ENCODE assay signal across 1 cellular context in the genomic region with DNA sequence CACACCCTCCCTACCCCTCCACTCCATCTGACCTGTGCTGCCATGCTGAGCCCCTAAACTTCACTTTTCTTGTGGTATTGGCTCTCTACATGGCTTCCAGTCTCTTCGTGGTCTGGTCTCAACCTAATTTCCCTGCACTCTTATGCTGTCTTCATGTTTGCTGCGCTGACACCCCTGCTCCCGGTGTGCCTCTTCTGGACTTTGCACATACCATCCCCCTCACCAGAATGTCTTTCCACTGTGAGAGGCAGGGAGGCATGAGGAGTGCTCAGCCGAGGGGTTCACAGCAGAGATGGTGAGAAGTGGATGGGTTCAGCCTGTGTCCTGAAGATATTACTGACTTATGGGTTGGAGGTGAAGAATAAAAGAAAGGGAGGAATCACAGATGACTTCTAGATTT.
A peak's percentile ranks its signal among the peaks of the same experiment; 100 is the strongest.
TF ChIP-seq lines count a peak whose summit lies in the region.

No MANE protein-coding gene starts in this region.

TF ChIP-seq in HepG2, 621 proteins besides CTCF, POLR2A, EP300 and RAD21 (continued from another document and continues in another):
- TF ChIP-seq, protein P1, sequence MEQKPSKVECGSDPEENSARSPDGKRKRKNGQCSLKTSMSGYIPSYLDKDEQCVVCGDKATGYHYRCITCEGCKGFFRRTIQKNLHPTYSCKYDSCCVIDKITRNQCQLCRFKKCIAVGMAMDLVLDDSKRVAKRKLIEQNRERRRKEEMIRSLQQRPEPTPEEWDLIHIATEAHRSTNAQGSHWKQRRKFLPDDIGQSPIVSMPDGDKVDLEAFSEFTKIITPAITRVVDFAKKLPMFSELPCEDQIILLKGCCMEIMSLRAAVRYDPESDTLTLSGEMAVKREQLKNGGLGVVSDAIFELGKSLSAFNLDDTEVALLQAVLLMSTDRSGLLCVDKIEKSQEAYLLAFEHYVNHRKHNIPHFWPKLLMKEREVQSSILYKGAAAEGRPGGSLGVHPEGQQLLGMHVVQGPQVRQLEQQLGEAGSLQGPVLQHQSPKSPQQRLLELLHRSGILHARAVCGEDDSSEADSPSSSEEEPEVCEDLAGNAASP (CRISPR knock-in tag; IDR thresholded peaks at IDR 0.05; ENCODE audit: borderline replicate concordance) = peak; percentile 22; the same call in 1 of the 2 replicates
- TF ChIP-seq ERF (CRISPR knock-in tag; IDR thresholded peaks at IDR 0.05) (peak; percentile 54; the same call in 1 of the 2 replicates), ZNF83 (CRISPR knock-in tag; IDR thresholded peaks at IDR 0.05; ENCODE audit: borderline replicate concordance) (no peak), ATF7-NPFF (CRISPR knock-in tag; IDR thresholded peaks at IDR 0.05; ENCODE audit: low read depth) (no peak), SMARCE1 (IDR thresholded peaks at IDR 0.05; ENCODE audit: borderline replicate concordance) (no peak), MZF1 (CRISPR knock-in tag; IDR thresholded peaks at IDR 0.05; ENCODE audit: borderline replicate concordance) (no peak), MAZ (IDR thresholded peaks at IDR 0.05; ENCODE audit: borderline replicate concordance, low read depth, low read length) (no peak), MAZ (CRISPR knock-in tag; IDR thresholded peaks at IDR 0.05; ENCODE audit: low read depth) (no peak), HHEX (CRISPR knock-in tag; IDR thresholded peaks at IDR 0.05) (no peak), PHF21A (CRISPR knock-in tag; IDR thresholded peaks at IDR 0.05) (peak; percentile 45; the same call in 1 of the 2 replicates), ZSCAN25 (CRISPR knock-in tag; IDR thresholded peaks at IDR 0.05) (peak; percentile 95), HDAC1 (CRISPR knock-in tag; IDR thresholded peaks at IDR 0.05) (0 out of 2 replicates have a peak, but pooled peaks have one; percentile 25), SPEN (CRISPR knock-in tag; IDR thresholded peaks at IDR 0.05; ENCODE audit: low read depth) (no peak), ZNF180 (CRISPR knock-in tag; IDR thresholded peaks at IDR 0.05; ENCODE audit: borderline replicate concordance, low read depth) (no peak), ZFX (CRISPR knock-in tag; IDR thresholded peaks at IDR 0.05; ENCODE audit: low read depth) (peak; percentile 48; the same call in 1 of the 2 replicates), TARDBP (CRISPR knock-in tag; IDR thresholded peaks at IDR 0.05) (peak; percentile 34; the same call in 1 of the 2 replicates), RFX1 (IDR thresholded peaks at IDR 0.05) (no peak), ZNF772 (CRISPR knock-in tag; IDR thresholded peaks at IDR 0.05) (no peak), GPN1 (CRISPR knock-in tag; IDR thresholded peaks at IDR 0.05; ENCODE audit: borderline replicate concordance) (no peak), ZNF121 (CRISPR knock-in tag; IDR thresholded peaks at IDR 0.05) (no peak), ZBTB7B (CRISPR knock-in tag; IDR thresholded peaks at IDR 0.05) (peak; percentile 57; the same call in 1 of the 2 replicates), XBP1 (CRISPR knock-in tag; IDR thresholded peaks at IDR 0.05) (no peak), MIXL1 (CRISPR knock-in tag; IDR thresholded peaks at IDR 0.05) (0 out of 2 replicates have a peak, but pooled peaks have one; percentile 28)
- TF ChIP-seq, protein P2, sequence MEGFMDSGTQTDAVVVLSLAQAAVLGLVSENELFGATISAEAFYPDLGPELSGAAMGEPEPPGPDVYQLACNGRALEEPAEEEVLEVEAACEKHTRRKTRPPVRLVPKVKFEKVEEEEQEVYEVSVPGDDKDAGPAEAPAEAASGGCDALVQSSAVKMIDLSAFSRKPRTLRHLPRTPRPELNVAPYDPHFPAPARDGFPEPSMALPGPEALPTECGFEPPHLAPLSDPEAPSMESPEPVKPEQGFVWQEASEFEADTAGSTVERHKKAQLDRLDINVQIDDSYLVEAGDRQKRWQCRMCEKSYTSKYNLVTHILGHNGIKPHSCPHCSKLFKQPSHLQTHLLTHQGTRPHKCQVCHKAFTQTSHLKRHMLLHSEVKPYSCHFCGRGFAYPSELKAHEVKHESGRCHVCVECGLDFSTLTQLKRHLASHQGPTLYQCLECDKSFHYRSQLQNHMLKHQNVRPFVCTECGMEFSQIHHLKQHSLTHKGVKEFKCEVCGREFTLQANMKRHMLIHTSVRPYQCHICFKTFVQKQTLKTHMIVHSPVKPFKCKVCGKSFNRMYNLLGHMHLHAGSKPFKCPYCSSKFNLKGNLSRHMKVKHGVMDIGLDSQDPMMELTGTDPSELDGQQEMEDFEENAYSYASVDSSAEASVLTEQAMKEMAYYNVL (CRISPR knock-in tag; IDR thresholded peaks at IDR 0.05; ENCODE audit: borderline replicate concordance) = no peak
- TF ChIP-seq, protein P3, sequence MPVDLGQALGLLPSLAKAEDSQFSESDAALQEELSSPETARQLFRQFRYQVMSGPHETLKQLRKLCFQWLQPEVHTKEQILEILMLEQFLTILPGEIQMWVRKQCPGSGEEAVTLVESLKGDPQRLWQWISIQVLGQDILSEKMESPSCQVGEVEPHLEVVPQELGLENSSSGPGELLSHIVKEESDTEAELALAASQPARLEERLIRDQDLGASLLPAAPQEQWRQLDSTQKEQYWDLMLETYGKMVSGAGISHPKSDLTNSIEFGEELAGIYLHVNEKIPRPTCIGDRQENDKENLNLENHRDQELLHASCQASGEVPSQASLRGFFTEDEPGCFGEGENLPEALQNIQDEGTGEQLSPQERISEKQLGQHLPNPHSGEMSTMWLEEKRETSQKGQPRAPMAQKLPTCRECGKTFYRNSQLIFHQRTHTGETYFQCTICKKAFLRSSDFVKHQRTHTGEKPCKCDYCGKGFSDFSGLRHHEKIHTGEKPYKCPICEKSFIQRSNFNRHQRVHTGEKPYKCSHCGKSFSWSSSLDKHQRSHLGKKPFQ (CRISPR knock-in tag; IDR thresholded peaks at IDR 0.05; ENCODE audit: insufficient replicate concordance) = peak; percentile 29
- TF ChIP-seq, protein P4, sequence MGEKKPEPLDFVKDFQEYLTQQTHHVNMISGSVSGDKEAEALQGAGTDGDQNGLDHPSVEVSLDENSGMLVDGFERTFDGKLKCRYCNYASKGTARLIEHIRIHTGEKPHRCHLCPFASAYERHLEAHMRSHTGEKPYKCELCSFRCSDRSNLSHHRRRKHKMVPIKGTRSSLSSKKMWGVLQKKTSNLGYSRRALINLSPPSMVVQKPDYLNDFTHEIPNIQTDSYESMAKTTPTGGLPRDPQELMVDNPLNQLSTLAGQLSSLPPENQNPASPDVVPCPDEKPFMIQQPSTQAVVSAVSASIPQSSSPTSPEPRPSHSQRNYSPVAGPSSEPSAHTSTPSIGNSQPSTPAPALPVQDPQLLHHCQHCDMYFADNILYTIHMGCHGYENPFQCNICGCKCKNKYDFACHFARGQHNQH (CRISPR knock-in tag; IDR thresholded peaks at IDR 0.05) = 0 out of 2 replicates have a peak, but pooled peaks have one; percentile 32
- TF ChIP-seq, protein P5, sequence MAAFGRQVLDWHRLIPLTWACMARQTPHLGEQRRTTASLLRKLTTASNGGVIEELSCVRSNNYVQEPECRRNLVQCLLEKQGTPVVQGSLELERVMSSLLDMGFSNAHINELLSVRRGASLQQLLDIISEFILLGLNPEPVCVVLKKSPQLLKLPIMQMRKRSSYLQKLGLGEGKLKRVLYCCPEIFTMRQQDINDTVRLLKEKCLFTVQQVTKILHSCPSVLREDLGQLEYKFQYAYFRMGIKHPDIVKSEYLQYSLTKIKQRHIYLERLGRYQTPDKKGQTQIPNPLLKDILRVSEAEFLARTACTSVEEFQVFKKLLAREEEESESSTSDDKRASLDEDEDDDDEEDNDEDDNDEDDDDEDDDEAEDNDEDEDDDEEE (CRISPR knock-in tag; IDR thresholded peaks at IDR 0.05) = no peak
- TF ChIP-seq, protein P6, sequence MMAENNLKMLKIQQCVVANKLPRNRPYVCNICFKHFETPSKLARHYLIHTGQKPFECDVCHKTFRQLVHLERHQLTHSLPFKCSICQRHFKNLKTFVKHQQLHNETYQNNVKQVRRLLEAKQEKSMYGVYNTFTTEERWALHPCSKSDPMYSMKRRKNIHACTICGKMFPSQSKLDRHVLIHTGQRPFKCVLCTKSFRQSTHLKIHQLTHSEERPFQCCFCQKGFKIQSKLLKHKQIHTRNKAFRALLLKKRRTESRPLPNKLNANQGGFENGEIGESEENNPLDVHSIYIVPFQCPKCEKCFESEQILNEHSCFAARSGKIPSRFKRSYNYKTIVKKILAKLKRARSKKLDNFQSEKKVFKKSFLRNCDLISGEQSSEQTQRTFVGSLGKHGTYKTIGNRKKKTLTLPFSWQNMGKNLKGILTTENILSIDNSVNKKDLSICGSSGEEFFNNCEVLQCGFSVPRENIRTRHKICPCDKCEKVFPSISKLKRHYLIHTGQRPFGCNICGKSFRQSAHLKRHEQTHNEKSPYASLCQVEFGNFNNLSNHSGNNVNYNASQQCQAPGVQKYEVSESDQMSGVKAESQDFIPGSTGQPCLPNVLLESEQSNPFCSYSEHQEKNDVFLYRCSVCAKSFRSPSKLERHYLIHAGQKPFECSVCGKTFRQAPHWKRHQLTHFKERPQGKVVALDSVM (CRISPR knock-in tag; IDR thresholded peaks at IDR 0.05) = no peak
- TF ChIP-seq, protein P7, sequence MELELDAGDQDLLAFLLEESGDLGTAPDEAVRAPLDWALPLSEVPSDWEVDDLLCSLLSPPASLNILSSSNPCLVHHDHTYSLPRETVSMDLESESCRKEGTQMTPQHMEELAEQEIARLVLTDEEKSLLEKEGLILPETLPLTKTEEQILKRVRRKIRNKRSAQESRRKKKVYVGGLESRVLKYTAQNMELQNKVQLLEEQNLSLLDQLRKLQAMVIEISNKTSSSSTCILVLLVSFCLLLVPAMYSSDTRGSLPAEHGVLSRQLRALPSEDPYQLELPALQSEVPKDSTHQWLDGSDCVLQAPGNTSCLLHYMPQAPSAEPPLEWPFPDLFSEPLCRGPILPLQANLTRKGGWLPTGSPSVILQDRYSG (CRISPR knock-in tag; IDR thresholded peaks at IDR 0.05) = no peak
- TF ChIP-seq, protein P8, sequence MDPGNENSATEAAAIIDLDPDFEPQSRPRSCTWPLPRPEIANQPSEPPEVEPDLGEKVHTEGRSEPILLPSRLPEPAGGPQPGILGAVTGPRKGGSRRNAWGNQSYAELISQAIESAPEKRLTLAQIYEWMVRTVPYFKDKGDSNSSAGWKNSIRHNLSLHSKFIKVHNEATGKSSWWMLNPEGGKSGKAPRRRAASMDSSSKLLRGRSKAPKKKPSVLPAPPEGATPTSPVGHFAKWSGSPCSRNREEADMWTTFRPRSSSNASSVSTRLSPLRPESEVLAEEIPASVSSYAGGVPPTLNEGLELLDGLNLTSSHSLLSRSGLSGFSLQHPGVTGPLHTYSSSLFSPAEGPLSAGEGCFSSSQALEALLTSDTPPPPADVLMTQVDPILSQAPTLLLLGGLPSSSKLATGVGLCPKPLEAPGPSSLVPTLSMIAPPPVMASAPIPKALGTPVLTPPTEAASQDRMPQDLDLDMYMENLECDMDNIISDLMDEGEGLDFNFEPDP (CRISPR knock-in tag; conservative IDR thresholded peaks at IDR 0.05) = no peak
- TF ChIP-seq, protein P9, sequence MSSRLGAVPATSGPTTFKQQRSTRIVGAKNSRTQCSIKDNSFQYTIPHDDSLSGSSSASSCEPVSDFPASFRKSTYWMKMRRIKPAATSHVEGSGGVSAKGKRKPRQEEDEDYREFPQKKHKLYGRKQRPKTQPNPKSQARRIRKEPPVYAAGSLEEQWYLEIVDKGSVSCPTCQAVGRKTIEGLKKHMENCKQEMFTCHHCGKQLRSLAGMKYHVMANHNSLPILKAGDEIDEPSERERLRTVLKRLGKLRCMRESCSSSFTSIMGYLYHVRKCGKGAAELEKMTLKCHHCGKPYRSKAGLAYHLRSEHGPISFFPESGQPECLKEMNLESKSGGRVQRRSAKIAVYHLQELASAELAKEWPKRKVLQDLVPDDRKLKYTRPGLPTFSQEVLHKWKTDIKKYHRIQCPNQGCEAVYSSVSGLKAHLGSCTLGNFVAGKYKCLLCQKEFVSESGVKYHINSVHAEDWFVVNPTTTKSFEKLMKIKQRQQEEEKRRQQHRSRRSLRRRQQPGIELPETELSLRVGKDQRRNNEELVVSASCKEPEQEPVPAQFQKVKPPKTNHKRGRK (CRISPR knock-in tag; IDR thresholded peaks at IDR 0.05) = no peak
- TF ChIP-seq, protein P10, sequence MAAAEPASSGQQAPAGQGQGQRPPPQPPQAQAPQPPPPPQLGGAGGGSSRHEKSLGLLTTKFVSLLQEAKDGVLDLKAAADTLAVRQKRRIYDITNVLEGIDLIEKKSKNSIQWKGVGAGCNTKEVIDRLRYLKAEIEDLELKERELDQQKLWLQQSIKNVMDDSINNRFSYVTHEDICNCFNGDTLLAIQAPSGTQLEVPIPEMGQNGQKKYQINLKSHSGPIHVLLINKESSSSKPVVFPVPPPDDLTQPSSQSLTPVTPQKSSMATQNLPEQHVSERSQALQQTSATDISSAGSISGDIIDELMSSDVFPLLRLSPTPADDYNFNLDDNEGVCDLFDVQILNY (CRISPR knock-in tag; conservative IDR thresholded peaks at IDR 0.05) = no peak
- TF ChIP-seq, protein P11, sequence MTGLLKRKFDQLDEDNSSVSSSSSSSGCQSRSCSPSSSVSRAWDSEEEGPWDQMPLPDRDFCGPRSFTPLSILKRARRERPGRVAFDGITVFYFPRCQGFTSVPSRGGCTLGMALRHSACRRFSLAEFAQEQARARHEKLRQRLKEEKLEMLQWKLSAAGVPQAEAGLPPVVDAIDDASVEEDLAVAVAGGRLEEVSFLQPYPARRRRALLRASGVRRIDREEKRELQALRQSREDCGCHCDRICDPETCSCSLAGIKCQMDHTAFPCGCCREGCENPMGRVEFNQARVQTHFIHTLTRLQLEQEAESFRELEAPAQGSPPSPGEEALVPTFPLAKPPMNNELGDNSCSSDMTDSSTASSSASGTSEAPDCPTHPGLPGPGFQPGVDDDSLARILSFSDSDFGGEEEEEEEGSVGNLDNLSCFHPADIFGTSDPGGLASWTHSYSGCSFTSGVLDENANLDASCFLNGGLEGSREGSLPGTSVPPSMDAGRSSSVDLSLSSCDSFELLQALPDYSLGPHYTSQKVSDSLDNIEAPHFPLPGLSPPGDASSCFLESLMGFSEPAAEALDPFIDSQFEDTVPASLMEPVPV (CRISPR knock-in tag; IDR thresholded peaks at IDR 0.05) = no peak
- TF ChIP-seq, protein P12, sequence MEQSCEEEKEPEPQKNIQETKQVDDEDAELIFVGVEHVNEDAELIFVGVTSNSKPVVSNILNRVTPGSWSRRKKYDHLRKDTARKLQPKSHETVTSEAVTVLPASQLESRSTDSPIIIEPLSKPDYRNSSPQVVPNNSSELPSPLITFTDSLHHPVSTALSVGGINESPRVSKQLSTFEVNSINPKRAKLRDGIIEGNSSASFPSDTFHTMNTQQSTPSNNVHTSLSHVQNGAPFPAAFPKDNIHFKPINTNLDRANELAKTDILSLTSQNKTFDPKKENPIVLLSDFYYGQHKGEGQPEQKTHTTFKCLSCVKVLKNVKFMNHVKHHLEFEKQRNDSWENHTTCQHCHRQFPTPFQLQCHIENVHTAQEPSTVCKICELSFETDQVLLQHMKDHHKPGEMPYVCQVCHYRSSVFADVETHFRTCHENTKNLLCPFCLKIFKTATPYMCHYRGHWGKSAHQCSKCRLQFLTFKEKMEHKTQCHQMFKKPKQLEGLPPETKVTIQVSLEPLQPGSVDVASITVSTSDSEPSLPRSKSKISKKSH (CRISPR knock-in tag; IDR thresholded peaks at IDR 0.05; ENCODE audit: borderline replicate concordance) = no peak
- TF ChIP-seq, protein P13, sequence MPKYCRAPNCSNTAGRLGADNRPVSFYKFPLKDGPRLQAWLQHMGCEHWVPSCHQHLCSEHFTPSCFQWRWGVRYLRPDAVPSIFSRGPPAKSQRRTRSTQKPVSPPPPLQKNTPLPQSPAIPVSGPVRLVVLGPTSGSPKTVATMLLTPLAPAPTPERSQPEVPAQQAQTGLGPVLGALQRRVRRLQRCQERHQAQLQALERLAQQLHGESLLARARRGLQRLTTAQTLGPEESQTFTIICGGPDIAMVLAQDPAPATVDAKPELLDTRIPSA (CRISPR knock-in tag; IDR thresholded peaks at IDR 0.05; ENCODE audit: borderline replicate concordance) = no peak
